16 cellular contexts compared by ENCODE assay signal in genomic region chr7:45035371-45035770, GRCh38. TPM values are rescaled to one million over a fixed set of nuclear protein-coding genes. Genes with fewer than 3 reads are reported as not detected.
DNase-seq lines count a peak whose midpoint lies in the region; ATAC-seq, FAIRE-seq and TF ChIP-seq lines count a peak whose summit lies in the region.
"Had no signal": no experiment of that assay in that cellular context is flagged by ENCODE, and none has a peak within 500 bp of the region (broad histone marks: within the 10 kb centered on the region; RNA-seq: fewer than 3 reads in every experiment).

No MANE protein-coding gene starts in this region.

- no peak overlapping the region for H2BK5ac ChIP-seq in H1 (ENCODE audit: low read depth, low read length)

- H2AK5ac ChIP-seq in H1 (ENCODE audit: low read depth, low read length): no peak overlapping the region

- WGBS in HepG2 (ENCODE audit: low lambda C conversion rate): 95% methylated on average over 5 of the region's 5 CpGs
- WGBS in right lobe of liver (ENCODE audit: insufficient coverage, low coverage, low lambda C conversion rate, missing lambda C conversion rate): 90% methylated on average over 4 of the region's 5 CpGs
- WGBS in H1 (ENCODE audit: extremely low coverage in 1 of 2, insufficient coverage in 1 of 2, insufficient read length in 1 of 2, insufficient replicate concordance in 2 of 2, low coverage in 1 of 2, low lambda C conversion rate in 2 of 2, missing lambda C conversion rate in 1 of 2), 2 experiments: 81% methylated on average over 5 of the region's 5 CpGs; no CpG with 5 or more reads in 1 of the 2 experiments

- TF ChIP-seq EP300 in HepG2 (IDR thresholded peaks at IDR 0.05; ENCODE audit: low read depth in 2 of 2, low read length in 2 of 2): no peak
- TF ChIP-seq EP300 in HepG2 (CRISPR knock-in tag; IDR thresholded peaks at IDR 0.05; ENCODE audit: borderline replicate concordance): no peak
- TF ChIP-seq EP300 in H1 (IDR thresholded peaks at IDR 0.05; ENCODE audit: borderline replicate concordance in 1 of 2, low read depth in 2 of 2, low read length in 2 of 2): no peak

- H3K14ac ChIP-seq in H1 (ENCODE audit: insufficient read length): no peak overlapping the region

- peaks cover 70% of the 10 kb centered on the region for H3K4me1 ChIP-seq in HepG2 (ENCODE audit: insufficient read depth, low read length)
- H3K4me1 ChIP-seq in right lobe of liver: peaks cover 0 to 28% (median 12%) of the 10 kb centered on the region in 4 donors
- peaks cover 0 to 5% (median 0%) of the 10 kb centered on the region in 4 experiments; a peak in 1 of 7 replicates for H3K4me1 ChIP-seq in H1 (replicated peaks in 1 of 4; ENCODE audit: control insufficient read depth in 3 of 4, insufficient read depth in 4 of 4, low read length in 3 of 4)
- H3K4me1 ChIP-seq: thyroid gland had no signal

- TF ChIP-seq RAD21 in HepG2 (CRISPR knock-in tag; IDR thresholded peaks at IDR 0.05): no peak
- TF ChIP-seq RAD21 in H1 (IDR thresholded peaks at IDR 0.05 in 1 of 2, conservative IDR thresholded peaks at IDR 0.05 in 1 of 2; ENCODE audit: low read depth in 2 of 2, low read length in 2 of 2): no peak

- H3K4me3 Mint-ChIP-seq in T-cell: peak overlapping the region; percentile 69 to 91 (median 78)
- peak overlapping the region; percentile 17 to 37 for H3K4me3 Mint-ChIP-seq in stimulated activated naive B cell treated with anti-CD40 and anti-IgM and Interleukin-4, amounts not matched to agents 10 μg/mL and 1 μg/mL and 100 μg/mL, for 72 hours

- H3K9me3 Mint-ChIP-seq in T-cell: no peaks in the 10 kb centered on the region
- no peaks in the 10 kb centered on the region for H3K9me3 Mint-ChIP-seq in stimulated activated naive B cell treated with anti-CD40 and anti-IgM and Interleukin-4, amounts not matched to agents 10 μg/mL and 1 μg/mL and 100 μg/mL, for 72 hours
- H3K9me3 Mint-ChIP-seq: IgD-negative memory B cell had no signal

- BruUV-seq in HepG2 (replicated peaks; lab: Mats Ljungman, UMichigan): no TSS peak

- no peak overlapping the region for H4K5ac ChIP-seq in H1 (ENCODE audit: insufficient read length, low read depth, low read length)

- peak overlapping the region; percentile 73 to 80 for H3K27ac Mint-ChIP-seq in T-cell
- no peak overlapping the region for H3K27ac Mint-ChIP-seq in stimulated activated naive B cell treated with anti-CD40 and anti-IgM and Interleukin-4, amounts not matched to agents 10 μg/mL and 1 μg/mL and 100 μg/mL, for 72 hours

- H2BK20ac ChIP-seq in H1 (ENCODE audit: low read length): no peak overlapping the region

- peaks cover 39% of the 10 kb centered on the region for H3K36me3 Mint-ChIP-seq in T-cell
- peaks cover 37 to 50% of the 10 kb centered on the region in 2 donors for H3K36me3 Mint-ChIP-seq in stimulated activated naive B cell treated with anti-CD40 and anti-IgM and Interleukin-4, amounts not matched to agents 10 μg/mL and 1 μg/mL and 100 μg/mL, for 72 hours

- H3K18ac ChIP-seq in H1 (ENCODE audit: extremely low read depth, low read length): no peak overlapping the region

- H3K79me2 ChIP-seq in HepG2 (ENCODE audit: insufficient read depth, low read length) (peaks cover 12% of the 10 kb centered on the region), H1 (ENCODE audit: control insufficient read depth in 1 of 2, insufficient read depth in 2 of 2, low read length in 2 of 2) (peaks cover 0 to 27% of the 10 kb centered on the region in 2 experiments; a peak in 2 of 4 replicates)

- H2BK120ac ChIP-seq in H1 (replicated peaks; ENCODE audit: low read depth, low read length): no peak overlapping the region

- no peak overlapping the region for H4K8ac ChIP-seq in H1 (ENCODE audit: extremely low read depth, insufficient read depth, low read length)

- H2BK15ac ChIP-seq in H1 (ENCODE audit: low read length): no peak overlapping the region

- peak overlapping the region; percentile 19 for H3K4ac ChIP-seq in H1 (replicated peaks; ENCODE audit: insufficient read length, low read depth, low read length)

- FAIRE-seq in HepG2 (lab: Jason Lieb, UNC) (no peak), H1 (lab: Jason Lieb, UNC) (no peak)

- H3K23me2 ChIP-seq in H1 (ENCODE audit: low read depth, low read length): no peaks in the 10 kb centered on the region

- H4K20me1 ChIP-seq in HepG2 (ENCODE audit: insufficient read depth, low read length) (no peaks in the 10 kb centered on the region), H1 (replicated peaks in 1 of 2; ENCODE audit: control insufficient read depth in 1 of 2, insufficient read depth in 2 of 2, low read length in 2 of 2) (peaks cover 3 to 4% of the 10 kb centered on the region in 2 experiments)

- peaks cover 81 to 84% (median 83%) of the 10 kb centered on the region in 3 donors for H3K4me1 Mint-ChIP-seq in T-cell
- peaks cover 46 to 76% of the 10 kb centered on the region in 2 donors for H3K4me1 Mint-ChIP-seq in stimulated activated naive B cell treated with anti-CD40 and anti-IgM and Interleukin-4, amounts not matched to agents 10 μg/mL and 1 μg/mL and 100 μg/mL, for 72 hours

- no peak overlapping the region for H3K4me3 ChIP-seq in HepG2 (replicated peaks in 1 of 3; ENCODE audit: insufficient read depth in 1 of 3, low read depth in 2 of 3, low read length in 3 of 3)
- no peak overlapping the region for H3K4me3 ChIP-seq in right lobe of liver
- H3K4me3 ChIP-seq in H1 (ENCODE audit: extremely low read depth in 1 of 4, insufficient read depth in 2 of 4, low read depth in 3 of 4, low read length in 4 of 4): no peak overlapping the region
- H3K4me3 ChIP-seq: thyroid gland had no signal

- H3K36me3 ChIP-seq in HepG2 (replicated peaks in 1 of 2; ENCODE audit: control insufficient read depth in 1 of 2, insufficient read depth in 2 of 2, low read length in 2 of 2): no peaks in the 10 kb centered on the region
- H3K36me3 ChIP-seq in right lobe of liver: peaks cover 0 to 20% (median 4%) of the 10 kb centered on the region in 4 donors
- H3K36me3 ChIP-seq in H1 (ENCODE audit: control insufficient read depth in 2 of 4, insufficient read depth in 4 of 4, low read length in 3 of 4): peaks cover 0 to 4% (median 2%) of the 10 kb centered on the region in 4 experiments; a peak in 3 of 8 replicates

- DNase-seq in HepG2 (ENCODE audit: low spot score): no peak
- DNase-seq in right lobe of liver: no peak
- no peak for DNase-seq in T-cell
- no peak for DNase-seq in H1 (ENCODE audit: low read depth in 1 of 2, low spot score in 2 of 2)
- no peak for DNase-seq in stimulated activated naive B cell treated with anti-CD40 and anti-IgM and Interleukin-4, amounts not matched to agents 10 μg/mL and 1 μg/mL and 100 μg/mL, for 72 hours
- no peak for DNase-seq in D341Med (ENCODE audit: low spot score)
- DNase-seq: AML-193, foreskin melanocyte, NCI-H187 treated with DMSO at 0.1 percent for 48 hours, NCI-H446 treated with DMSO at 0.1 percent for 48 hours, thyroid gland had no signal

- no peak overlapping the region for H2BK12ac ChIP-seq in H1 (ENCODE audit: low read depth, low read length)

- CTCF ChIA-PET in HepG2 (lab: Yijun Ruan, JAX; ENCODE audit: low intra/inter-chr PET ratio, low total read pairs): no interaction called here
- CTCF ChIA-PET in T-cell (lab: Charles Lee): interaction anchor here (1.0 to 2.1 kb wide), 5 partner anchors 34 to 102 kb away, joined by 3 to 14 read pairs (median 6); no protein-coding TSS in a partner anchor
- CTCF ChIA-PET in H1 (lab: Charles Lee; ENCODE audit: partially characterized antibody): interaction anchor here (0.9 to 1.3 kb wide), 3 partner anchors 15 to 75 kb away, joined by 3 read pairs; no protein-coding TSS in a partner anchor

- H3K27me3 ChIP-seq in HepG2 (ENCODE audit: control insufficient read depth in 1 of 2, insufficient read depth in 2 of 2, low read length in 2 of 2) (no peaks in the 10 kb centered on the region), right lobe of liver (no peaks in the 10 kb centered on the region), H1 (replicated peaks in 1 of 4; ENCODE audit: control insufficient read depth in 3 of 4, extremely low read depth in 1 of 4, insufficient read depth in 3 of 4, low read length in 3 of 4) (no peaks in the 10 kb centered on the region)
- H3K27me3 ChIP-seq: thyroid gland had no signal

- no peak overlapping the region for H3K56ac ChIP-seq in H1 (replicated peaks; ENCODE audit: insufficient read length, low read depth, low read length)

- in situ Hi-C loops in HepG2 (cut with HindIII; ENCODE audit: extremely low pct_ligation_motif_present, low pct_unique_long_range_greater_than_20kb): no loop called here

- no peak overlapping the region for H3K9ac ChIP-seq in HepG2 (ENCODE audit: insufficient read depth, low read depth, low read length)
- no peak overlapping the region for H3K9ac ChIP-seq in H1 (replicated peaks in 1 of 4; ENCODE audit: extremely low read depth in 1 of 4, low read depth in 3 of 4, low read length in 3 of 4)

- POLR2A ChIA-PET in HepG2 (lab: Yijun Ruan, JAX): interaction anchor here (1.1 to 1.8 kb wide), 3 partner anchors 8 to 62 kb away, joined by 3 to 9 read pairs (median 3); no protein-coding TSS in a partner anchor
- POLR2A ChIA-PET in T-cell (lab: Charles Lee): interaction anchor here (1.0 to 1.3 kb wide), 2 partner anchors 61 kb away, joined by 3 to 4 read pairs; no protein-coding TSS in a partner anchor
- POLR2A ChIA-PET in H1 (lab: Charles Lee; ENCODE audit: partially characterized antibody): interaction anchor here (1.1 to 1.4 kb wide), 4 partner anchors 8 to 73 kb away, joined by 3 to 4 read pairs (median 3); no protein-coding TSS in a partner anchor

- H3K9me3 ChIP-seq in HepG2 (ENCODE audit: low read length) (no peaks in the 10 kb centered on the region), right lobe of liver (no peaks in the 10 kb centered on the region), H1 (ENCODE audit: insufficient read depth in 2 of 2, low read depth in 1 of 2, low read length in 1 of 2) (no peaks in the 10 kb centered on the region)
- H3K9me3 ChIP-seq: thyroid gland had no signal

- intact Hi-C loops in HepG2 (cut with micrococcal nuclease; ENCODE audit: unreplicated experiment): no loop called here
- intact Hi-C loops in right lobe of liver (cut with DNase I): no loop called here

- H3K4me2 ChIP-seq in HepG2 (ENCODE audit: low read depth, low read length): peak overlapping the region; percentile 3; the same call in 1 of the 2 replicates
- H3K4me2 ChIP-seq in H1 (ENCODE audit: insufficient read depth in 1 of 2, low read depth in 2 of 2, low read length in 2 of 2): no peak overlapping the region

- H3K27ac ChIP-seq in HepG2 (ENCODE audit: extremely low read length, insufficient read depth, low read length): no peak overlapping the region
- H3K27ac ChIP-seq in right lobe of liver: no peak overlapping the region
- H3K27ac ChIP-seq in H1 (ENCODE audit: low read depth, low read length): no peak overlapping the region
- H3K27ac ChIP-seq: thyroid gland had no signal

- ATAC-seq in HepG2 (no peak), right lobe of liver (no peak), T-cell (replicated peaks in 1 of 4) (no peak), GM18498 (IDR thresholded peaks at IDR 0.05; ENCODE audit: unreplicated experiment) (no peak), GM19324 (IDR thresholded peaks at IDR 0.05; ENCODE audit: low FRiP score, unreplicated experiment) (no peak)
- peak in 1 of 2 donors; percentile 23 for ATAC-seq in stimulated activated naive B cell treated with anti-CD40 and anti-IgM and Interleukin-4, amounts not matched to agents 10 μg/mL and 1 μg/mL and 100 μg/mL, for 72 hours (replicated peaks)

- H3K27me3 Mint-ChIP-seq in T-cell: no peaks in the 10 kb centered on the region
- H3K27me3 Mint-ChIP-seq in stimulated activated naive B cell treated with anti-CD40 and anti-IgM and Interleukin-4, amounts not matched to agents 10 μg/mL and 1 μg/mL and 100 μg/mL, for 72 hours: no peaks in the 10 kb centered on the region
- H3K27me3 Mint-ChIP-seq: IgD-negative memory B cell had no signal

- no peak for TF ChIP-seq CTCF in HepG2 (CRISPR knock-in tag; IDR thresholded peaks at IDR 0.05)
- no peak for TF ChIP-seq CTCF in right lobe of liver (IDR thresholded peaks at IDR 0.05)
- no peak for TF ChIP-seq CTCF in H1 (IDR thresholded peaks at IDR 0.05; ENCODE audit: control extremely low read depth in 1 of 3, insufficient read depth in 1 of 3, low read depth in 1 of 3, low read length in 3 of 3)

- no peak for TF ChIP-seq POLR2A in HepG2 (IDR thresholded peaks at IDR 0.05; ENCODE audit: insufficient read depth in 1 of 2, low read depth in 2 of 2, low read length in 2 of 2)
- TF ChIP-seq POLR2A in right lobe of liver (IDR thresholded peaks at IDR 0.05): no peak
- TF ChIP-seq POLR2A in H1 (IDR thresholded peaks at IDR 0.05; ENCODE audit: control extremely low read depth in 1 of 2, low read depth in 2 of 2, low read length in 2 of 2): no peak

- H4K91ac ChIP-seq in H1 (replicated peaks; ENCODE audit: insufficient read length, low read length): no peak overlapping the region

- H3K23ac ChIP-seq in H1 (ENCODE audit: insufficient read length): no peak overlapping the region

- H3K79me1 ChIP-seq in H1 (ENCODE audit: low read depth, low read length): no peaks in the 10 kb centered on the region; the same call in none of the 2 replicates

- H2AFZ ChIP-seq in HepG2 (ENCODE audit: low read length): no peak overlapping the region
- H2AFZ ChIP-seq in H1 (ENCODE audit: low read length): no peak overlapping the region

RNA-seq across cellular contexts. Expression of gene CCM2, which starts 35.4 kb away (rescaled TPM):
- total RNA-seq in HepG2 (2016; rRNA removed; fragmentation: Illumina TruSeq; extraction: Trizol): 14.2 and 15.8 TPM in 2 replicates
- total RNA-seq in HepG2 (2016; cell fraction: cytosol; rRNA removed; fragmentation: Illumina TruSeq; extraction: Trizol; ENCODE audit: low read depth): 18.2 and 19.1 TPM in 2 replicates
- 12.5 and 16.6 TPM in 2 replicates for total RNA-seq in HepG2 (2016; cell fraction: insoluble cytoplasmic fraction; rRNA removed; fragmentation: Illumina TruSeq; extraction: Trizol)
- total RNA-seq in HepG2 (2016; cell fraction: membrane; rRNA removed; fragmentation: Illumina TruSeq; extraction: Trizol): 37.4 and 37.5 TPM in 2 replicates
- total RNA-seq in HepG2 (2016; cell fraction: nucleus; rRNA removed; fragmentation: Illumina TruSeq; extraction: Trizol): 9.5 and 10.1 TPM in 2 replicates
- 13.7 and 20.8 TPM in 2 replicates for polyA plus RNA-seq in HepG2 (2011; rRNA removed)
- polyA plus RNA-seq in HepG2 (2011; cell fraction: cytosol; rRNA removed): 13.4 and 18.8 TPM in 2 replicates
- 21.0 and 23.0 TPM in 2 replicates for polyA plus RNA-seq in HepG2 (2011; cell fraction: nucleus; rRNA removed)
- 10.2 and 13.2 TPM in 2 replicates for polyA plus RNA-seq in HepG2 (2012)
- polyA plus RNA-seq in HepG2 (2016; cell fraction: cytosol; fragmentation: Illumina TruSeq; extraction: Trizol; ENCODE audit: low read depth): 25.8 and 27.8 TPM in 2 replicates
- polyA plus RNA-seq in HepG2 (2016; cell fraction: insoluble cytoplasmic fraction; fragmentation: Illumina TruSeq; extraction: Trizol; ENCODE audit: low read depth): 14.5 and 18.7 TPM in 2 replicates
- 34.2 and 39.7 TPM in 2 replicates for polyA plus RNA-seq in HepG2 (2016; cell fraction: membrane; fragmentation: Illumina TruSeq; extraction: Trizol; ENCODE audit: low read depth)
- polyA plus RNA-seq in HepG2 (2016; cell fraction: nucleus; fragmentation: Illumina TruSeq; extraction: Trizol; ENCODE audit: insufficient read depth, low read depth): 20.6 and 22.6 TPM in 2 replicates
- 18.9 and 30.7 TPM in 2 replicates for polyA minus RNA-seq in HepG2 (2011; rRNA and poly(A)+ RNA removed; ENCODE audit: low replicate concordance)
- 8.0 and 10.6 TPM in 2 replicates for polyA minus RNA-seq in HepG2 (2011; cell fraction: cytosol; rRNA and poly(A)+ RNA removed)
- 3.9 and 8.0 TPM in 2 replicates for polyA minus RNA-seq in HepG2 (2011; cell fraction: nucleus; rRNA and poly(A)+ RNA removed)
- total RNA-seq in right lobe of liver: 10 to 100 TPM; 29.4 to 70.7 (median 37.9) TPM
- total RNA-seq in T-cell: 100 to 1,000 TPM in 4 of 5 donors, 10 to 100 TPM in 1; 88.6 to 190 (median 167) TPM
- 31.3 and 31.6 TPM in 2 replicates for total RNA-seq in H1 (2021; fragmentation: NEBNext Ultra II Directional; extraction: Animal tissue kit (Norgen Biotek cat#: 25700))
- polyA plus RNA-seq in H1 (2011; rRNA removed): 41.2 and 54.8 TPM in 2 replicates
- polyA plus RNA-seq in H1 (2011; cell fraction: cytosol; rRNA removed): 40.7 TPM
- polyA plus RNA-seq in H1 (2011; cell fraction: nucleus; rRNA removed): 51.2 TPM
- polyA plus RNA-seq in H1 (2012, experiment 1 of 2): 21.6 to 34.6 TPM (median 32.5 TPM) in 4 replicates
- polyA plus RNA-seq in H1 (2012, experiment 2 of 2): 28.2 TPM
- 20.3 TPM for polyA plus RNA-seq in H1 (2013, experiment 1 of 2)
- polyA plus RNA-seq in H1 (2013, experiment 2 of 2): 19.7 TPM
- 26.9 and 30.1 TPM in 2 replicates for polyA minus RNA-seq in H1 (2011; rRNA and poly(A)+ RNA removed)
- 18.4 TPM for polyA minus RNA-seq in H1 (2011; cell fraction: cytosol; rRNA and poly(A)+ RNA removed)
- polyA minus RNA-seq in H1 (2011; cell fraction: nucleus; rRNA and poly(A)+ RNA removed): 19.1 TPM

RNA-seq across cellular contexts. Expression of gene NACAD, which starts 53.4 kb away (rescaled TPM):
- total RNA-seq in HepG2 (2016; rRNA removed; fragmentation: Illumina TruSeq; extraction: Trizol): 0.08 TPM in 1 of 2 replicates, not detected in the other
- not detected in 2 replicates for total RNA-seq in HepG2 (2016; cell fraction: cytosol; rRNA removed; fragmentation: Illumina TruSeq; extraction: Trizol; ENCODE audit: low read depth)
- total RNA-seq in HepG2 (2016; cell fraction: insoluble cytoplasmic fraction; rRNA removed; fragmentation: Illumina TruSeq; extraction: Trizol): 0.02 and 0.07 TPM in 2 replicates
- total RNA-seq in HepG2 (2016; cell fraction: membrane; rRNA removed; fragmentation: Illumina TruSeq; extraction: Trizol): not detected in 2 replicates
- total RNA-seq in HepG2 (2016; cell fraction: nucleus; rRNA removed; fragmentation: Illumina TruSeq; extraction: Trizol): not detected in 2 replicates
- 0.04 and 0.07 TPM in 2 replicates for polyA plus RNA-seq in HepG2 (2011; rRNA removed)
- polyA plus RNA-seq in HepG2 (2011; cell fraction: cytosol; rRNA removed): 0.04 and 0.06 TPM in 2 replicates
- polyA plus RNA-seq in HepG2 (2011; cell fraction: nucleus; rRNA removed): 0.45 and 0.54 TPM in 2 replicates
- polyA plus RNA-seq in HepG2 (2012): 0.54 and 0.63 TPM in 2 replicates
- not detected in 2 replicates for polyA plus RNA-seq in HepG2 (2016; cell fraction: cytosol; fragmentation: Illumina TruSeq; extraction: Trizol; ENCODE audit: low read depth)
- polyA plus RNA-seq in HepG2 (2016; cell fraction: insoluble cytoplasmic fraction; fragmentation: Illumina TruSeq; extraction: Trizol; ENCODE audit: low read depth): 0.08 TPM in 1 of 2 replicates, not detected in the other
- not detected in 2 replicates for polyA plus RNA-seq in HepG2 (2016; cell fraction: membrane; fragmentation: Illumina TruSeq; extraction: Trizol; ENCODE audit: low read depth)
- 0.15 and 0.89 TPM in 2 replicates for polyA plus RNA-seq in HepG2 (2016; cell fraction: nucleus; fragmentation: Illumina TruSeq; extraction: Trizol; ENCODE audit: insufficient read depth, low read depth)
- polyA minus RNA-seq in HepG2 (2011; rRNA and poly(A)+ RNA removed; ENCODE audit: low replicate concordance): 0.05 TPM in 1 of 2 replicates, not detected in the other
- polyA minus RNA-seq in HepG2 (2011; cell fraction: cytosol; rRNA and poly(A)+ RNA removed): 0.09 and 0.20 TPM in 2 replicates
- 0.13 and 0.25 TPM in 2 replicates for polyA minus RNA-seq in HepG2 (2011; cell fraction: nucleus; rRNA and poly(A)+ RNA removed)
- total RNA-seq in right lobe of liver: under 1 TPM in 5 of 6 experiments, not detected in 1; 0.09 to 0.42 (median 0.12) TPM
- 1 to 10 TPM in 1 of 5 donors, under 1 TPM in 4; 0.10 to 1.6 (median 0.20) TPM for total RNA-seq in T-cell
- 6.0 and 6.4 TPM in 2 replicates for total RNA-seq in H1 (2021; fragmentation: NEBNext Ultra II Directional; extraction: Animal tissue kit (Norgen Biotek cat#: 25700))
- polyA plus RNA-seq in H1 (2011; rRNA removed): 1.3 and 2.7 TPM in 2 replicates
- polyA plus RNA-seq in H1 (2011; cell fraction: cytosol; rRNA removed): 0.89 TPM
- 2.7 TPM for polyA plus RNA-seq in H1 (2011; cell fraction: nucleus; rRNA removed)
- polyA plus RNA-seq in H1 (2012, experiment 1 of 2): 3.6 to 5.1 TPM (median 4.4 TPM) in 4 replicates
- 3.1 TPM for polyA plus RNA-seq in H1 (2012, experiment 2 of 2)
- 3.0 TPM for polyA plus RNA-seq in H1 (2013, experiment 1 of 2)
- 2.9 TPM for polyA plus RNA-seq in H1 (2013, experiment 2 of 2)
- polyA minus RNA-seq in H1 (2011; rRNA and poly(A)+ RNA removed): 1.0 and 1.1 TPM in 2 replicates
- polyA minus RNA-seq in H1 (2011; cell fraction: cytosol; rRNA and poly(A)+ RNA removed): 3.6 TPM
- polyA minus RNA-seq in H1 (2011; cell fraction: nucleus; rRNA and poly(A)+ RNA removed): 4.6 TPM
- polyA plus RNA-seq: IgD-negative memory B cell had no signal

RNA-seq across cellular contexts. Expression of gene MYO1G, which starts 56.6 kb away (rescaled TPM):
- total RNA-seq in HepG2 (2016; rRNA removed; fragmentation: Illumina TruSeq; extraction: Trizol) (0.28 and 0.29 TPM in 2 replicates), right lobe of liver (1 to 10 TPM in 5 of 6 experiments, under 1 TPM in 1; 0.92 to 4.5 (median 2.0) TPM), T-cell (100 to 1,000 TPM; 183 to 272 (median 192) TPM)
- 0.09 TPM in 1 of 2 replicates, not detected in the other for total RNA-seq in HepG2 (2016; cell fraction: cytosol; rRNA removed; fragmentation: Illumina TruSeq; extraction: Trizol; ENCODE audit: low read depth)
- 0.12 and 0.22 TPM in 2 replicates for total RNA-seq in HepG2 (2016; cell fraction: insoluble cytoplasmic fraction; rRNA removed; fragmentation: Illumina TruSeq; extraction: Trizol)
- not detected in 2 replicates for total RNA-seq in HepG2 (2016; cell fraction: membrane; rRNA removed; fragmentation: Illumina TruSeq; extraction: Trizol)
- 0.28 TPM in 1 of 2 replicates, not detected in the other for total RNA-seq in HepG2 (2016; cell fraction: nucleus; rRNA removed; fragmentation: Illumina TruSeq; extraction: Trizol)
- polyA plus RNA-seq in HepG2 (2011; rRNA removed) (1.1 and 2.4 TPM in 2 replicates), H1 (2011; rRNA removed) (0.08 and 0.11 TPM in 2 replicates)
- polyA plus RNA-seq in HepG2 (2011; cell fraction: cytosol; rRNA removed): 0.71 and 1.2 TPM in 2 replicates
- 3.8 and 5.7 TPM in 2 replicates for polyA plus RNA-seq in HepG2 (2011; cell fraction: nucleus; rRNA removed)
- polyA plus RNA-seq in HepG2 (2012): 0.44 and 1.2 TPM in 2 replicates
- polyA plus RNA-seq in HepG2 (2016; cell fraction: cytosol; fragmentation: Illumina TruSeq; extraction: Trizol; ENCODE audit: low read depth): not detected in 2 replicates
- polyA plus RNA-seq in HepG2 (2016; cell fraction: insoluble cytoplasmic fraction; fragmentation: Illumina TruSeq; extraction: Trizol; ENCODE audit: low read depth): 0.15 and 0.21 TPM in 2 replicates
- polyA plus RNA-seq in HepG2 (2016; cell fraction: membrane; fragmentation: Illumina TruSeq; extraction: Trizol; ENCODE audit: low read depth): 0.08 TPM in 1 of 2 replicates, not detected in the other
- polyA plus RNA-seq in HepG2 (2016; cell fraction: nucleus; fragmentation: Illumina TruSeq; extraction: Trizol; ENCODE audit: insufficient read depth, low read depth): 0.31 and 0.44 TPM in 2 replicates
- polyA minus RNA-seq in HepG2 (2011; rRNA and poly(A)+ RNA removed; ENCODE audit: low replicate concordance): 1.7 and 89.4 TPM in 2 replicates
- polyA minus RNA-seq in HepG2 (2011; cell fraction: cytosol; rRNA and poly(A)+ RNA removed): 0.70 and 1.2 TPM in 2 replicates
- polyA minus RNA-seq in HepG2 (2011; cell fraction: nucleus; rRNA and poly(A)+ RNA removed): 1.4 and 2.6 TPM in 2 replicates
- 0.11 and 0.19 TPM in 2 replicates for total RNA-seq in H1 (2021; fragmentation: NEBNext Ultra II Directional; extraction: Animal tissue kit (Norgen Biotek cat#: 25700))
- polyA plus RNA-seq in H1 (2011; cell fraction: cytosol; rRNA removed): 0.12 TPM
- polyA plus RNA-seq in H1 (2011; cell fraction: nucleus; rRNA removed): 0.50 TPM
- 0.08 to 0.15 TPM (median 0.11 TPM) in 3 of 4 replicates, not detected in the other for polyA plus RNA-seq in H1 (2012, experiment 1 of 2)
- polyA plus RNA-seq in H1 (2012, experiment 2 of 2): not detected
- polyA plus RNA-seq in H1 (2013, experiment 1 of 2): 0.04 TPM
- 0.04 TPM for polyA plus RNA-seq in H1 (2013, experiment 2 of 2)
- 0.20 and 0.54 TPM in 2 replicates for polyA minus RNA-seq in H1 (2011; rRNA and poly(A)+ RNA removed)
- polyA minus RNA-seq in H1 (2011; cell fraction: cytosol; rRNA and poly(A)+ RNA removed): 1.8 TPM
- 1.9 TPM for polyA minus RNA-seq in H1 (2011; cell fraction: nucleus; rRNA and poly(A)+ RNA removed)
- total RNA-seq: epithelial cell of proximal tubule, H4 had no signal

Comparison
In these comparisons a context has a peak if more than half of its experiments do, and no peak if none do; other contexts are left out.
1. RNA of gene MYO1G, which starts 56.6 kb away (total RNA-seq): 183 to 272 TPM in T-cell; 0.92 to 4.5 TPM in right lobe of liver, 0.09 to 0.29 TPM in HepG2 and 0.11 to 0.19 TPM in H1; every median in the first group is over 10 times any median in the second.